In the genomic region with DNA sequence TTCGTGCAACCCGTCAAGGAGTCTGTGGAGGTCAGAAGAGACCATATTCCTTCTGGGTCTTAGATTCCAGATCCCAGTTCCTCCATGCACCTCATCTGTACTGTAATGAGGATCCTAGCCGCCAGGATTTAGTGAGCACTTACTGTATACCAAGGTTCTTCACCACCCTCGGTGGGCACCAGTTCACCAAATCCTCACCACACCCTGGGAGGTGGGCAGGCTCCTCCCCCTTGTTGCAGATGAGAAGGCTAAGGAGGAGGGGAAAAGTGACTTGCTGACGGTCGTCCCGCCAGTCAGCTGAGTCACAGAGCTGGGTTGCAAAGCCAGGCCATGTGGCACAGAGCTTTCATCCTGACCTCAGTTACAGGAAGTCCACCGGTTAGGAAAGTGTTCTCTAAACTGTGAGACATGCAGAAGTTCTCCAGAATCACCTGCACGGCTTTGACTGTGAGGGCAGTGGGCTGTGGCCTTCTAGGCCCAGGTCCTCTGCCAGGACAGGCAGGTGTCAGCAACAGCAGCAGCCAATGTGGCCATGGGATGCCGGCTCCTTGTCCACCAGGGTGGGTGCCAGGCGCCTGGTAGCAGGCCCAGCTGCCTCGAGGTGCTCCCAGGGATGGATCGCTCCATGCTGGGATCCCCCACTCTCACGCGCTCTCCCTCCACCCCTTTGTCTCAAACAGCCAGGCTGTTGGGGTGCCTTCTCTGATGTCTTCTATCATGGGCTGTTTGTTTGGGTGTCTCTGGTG, we compare ENCODE assay signal across 8 cellular contexts.
DNase-seq lines count a peak whose midpoint lies in the region; ATAC-seq and TF ChIP-seq lines count a peak whose summit lies in the region.

No MANE protein-coding gene starts in this region.

- peaks cover 7% of the 10 kb centered on the region for H3K4me1 Mint-ChIP-seq in activated T-helper 2 cell treated with anti-CD3 and anti-CD28 coated beads, Interferon-gamma antibody, Interleukin-2, Interleukin-4, amounts not matched to agents 10 μg/mL and 5 μg/mL and 100 μg/mL, durations not matched to agents 14 hours and 24 hours and 36 hours (ENCODE audit: low read depth)

- DNase-seq in AG09309 (ENCODE audit: low read depth) (peak; percentile 58), KBM-7 (peak; percentile 75), adipocyte (ENCODE audit: low read depth) (peak; percentile 71), inferior parietal cortex (ENCODE audit: extremely low spot score) (no peak)
- no peak for DNase-seq in activated T-helper 2 cell treated with anti-CD3 and anti-CD28 coated beads, Interferon-gamma antibody, Interleukin-2, Interleukin-4, amounts not matched to agents 10 μg/mL and 5 μg/mL and 100 μg/mL, durations not matched to agents 14 hours and 24 hours and 36 hours (ENCODE audit: low spot score)

- H3K9ac ChIP-seq in adipocyte (ENCODE audit: low read length): peak overlapping the region; percentile 85

- no peak for TF ChIP-seq CTCF in AG09309 (IDR thresholded peaks at IDR 0.05; ENCODE audit: control insufficient read depth, insufficient read depth, low read depth, low read length, missing control alignments)

- H3K4me3 Mint-ChIP-seq in activated T-helper 2 cell treated with anti-CD3 and anti-CD28 coated beads, Interferon-gamma antibody, Interleukin-2, Interleukin-4, amounts not matched to agents 10 μg/mL and 5 μg/mL and 100 μg/mL, durations not matched to agents 14 hours and 24 hours and 36 hours (ENCODE audit: low read depth): no peak overlapping the region

- peak overlapping the region; percentile 31 for H3K27ac ChIP-seq in muscle layer of duodenum (ENCODE audit: low read length)

- in situ Hi-C loops in KBM-7 (cut with MboI; ENCODE audit: low pct_unique_long_range_greater_than_20kb, low sequenced_read_pairs): no loop called here

- H3K36me3 Mint-ChIP-seq in activated T-helper 2 cell treated with anti-CD3 and anti-CD28 coated beads, Interferon-gamma antibody, Interleukin-2, Interleukin-4, amounts not matched to agents 10 μg/mL and 5 μg/mL and 100 μg/mL, durations not matched to agents 14 hours and 24 hours and 36 hours (ENCODE audit: low read depth): no peaks in the 10 kb centered on the region

- H3K36me3 ChIP-seq in adipocyte (ENCODE audit: control insufficient read depth, insufficient read depth, low read length, severe bottlenecking): no peaks in the 10 kb centered on the region
- H3K36me3 ChIP-seq in muscle layer of duodenum (ENCODE audit: control insufficient read depth in 1 of 2, insufficient read depth in 2 of 2, low read length in 2 of 2): no peaks in the 10 kb centered on the region

- no peaks in the 10 kb centered on the region for H3K27me3 Mint-ChIP-seq in activated T-helper 2 cell treated with anti-CD3 and anti-CD28 coated beads, Interferon-gamma antibody, Interleukin-2, Interleukin-4, amounts not matched to agents 10 μg/mL and 5 μg/mL and 100 μg/mL, durations not matched to agents 14 hours and 24 hours and 36 hours (ENCODE audit: low read depth)

- H3K4me3 ChIP-seq in AG09309 (ENCODE audit: control insufficient read depth, low read depth, low read length) (no peak overlapping the region), adipocyte (ENCODE audit: low read length) (peak overlapping the region; percentile 74), muscle layer of duodenum (ENCODE audit: low read depth in 1 of 2, low read length in 2 of 2) (no peak overlapping the region)

- intact Hi-C loops in activated T-helper 2 cell treated with anti-CD3 and anti-CD28 coated beads, Interferon-gamma antibody, Interleukin-2, Interleukin-4, amounts not matched to agents 10 μg/mL and 5 μg/mL and 100 μg/mL, durations not matched to agents 14 hours and 24 hours and 36 hours (cut with micrococcal nuclease): no loop called here

- H3K27me3 ChIP-seq in adipocyte (replicated peaks; ENCODE audit: control insufficient read depth, insufficient read depth, low read length): no peaks in the 10 kb centered on the region
- H3K27me3 ChIP-seq in muscle layer of duodenum (ENCODE audit: low read depth, low read length): no peaks in the 10 kb centered on the region

- H3K9me3 ChIP-seq in adipocyte (ENCODE audit: control insufficient read depth, low read length) (no peaks in the 10 kb centered on the region), muscle layer of duodenum (ENCODE audit: control insufficient read depth in 1 of 2, low read length in 2 of 2) (no peaks in the 10 kb centered on the region)

- no peak for ATAC-seq in HG02610 (IDR thresholded peaks at IDR 0.05; ENCODE audit: unreplicated experiment)
- ATAC-seq in GM21737 (IDR thresholded peaks at IDR 0.05; ENCODE audit: unreplicated experiment): no peak

- no peaks in the 10 kb centered on the region for H3K9me3 Mint-ChIP-seq in activated T-helper 2 cell treated with anti-CD3 and anti-CD28 coated beads, Interferon-gamma antibody, Interleukin-2, Interleukin-4, amounts not matched to agents 10 μg/mL and 5 μg/mL and 100 μg/mL, durations not matched to agents 14 hours and 24 hours and 36 hours

- no peak overlapping the region for H3K27ac Mint-ChIP-seq in activated T-helper 2 cell treated with anti-CD3 and anti-CD28 coated beads, Interferon-gamma antibody, Interleukin-2, Interleukin-4, amounts not matched to agents 10 μg/mL and 5 μg/mL and 100 μg/mL, durations not matched to agents 14 hours and 24 hours and 36 hours

- H3K4me1 ChIP-seq in adipocyte (ENCODE audit: control insufficient read depth, insufficient read depth, low read length): peaks cover 81% of the 10 kb centered on the region
- H3K4me1 ChIP-seq in muscle layer of duodenum (ENCODE audit: control insufficient read depth in 1 of 2, insufficient read depth in 2 of 2, low read length in 2 of 2): peaks cover 10 to 77% of the 10 kb centered on the region in 2 donors

Comparison
In these comparisons a context has a peak if more than half of its experiments do, and no peak if none do; other contexts are left out.
1. DNase-seq: peak in AG09309 (single experiment), KBM-7 (single experiment) and adipocyte (single experiment); none in activated T-helper 2 cell treated with anti-CD3 and anti-CD28 coated beads, Interferon-gamma antibody, Interleukin-2, Interleukin-4, amounts not matched to agents 10 μg/mL and 5 μg/mL and 100 μg/mL, durations not matched to agents 14 hours and 24 hours and 36 hours (single experiment) and inferior parietal cortex (single experiment).